Comparison of ENCODE assay signal across 11 cellular contexts in the genomic region with DNA sequence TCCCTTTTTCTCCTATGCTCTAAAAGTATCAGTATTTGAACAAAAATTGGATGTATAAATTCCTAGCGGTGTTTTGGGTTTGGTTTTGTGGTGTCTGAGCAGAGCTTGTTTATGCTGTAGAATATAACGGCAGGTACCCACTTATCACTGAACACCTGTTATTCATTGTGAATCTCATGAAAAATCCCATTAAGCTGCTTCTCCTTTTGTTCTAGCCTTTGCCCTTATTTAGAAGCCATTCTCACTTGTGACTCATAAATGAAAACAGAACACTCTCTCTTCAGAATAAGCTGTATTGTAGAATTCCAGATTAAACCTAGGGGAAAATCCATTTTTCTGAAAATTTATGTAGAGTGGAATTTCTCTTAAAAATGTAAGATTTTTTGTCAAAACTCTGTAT.
DNase-seq lines count a peak whose midpoint lies in the region; ATAC-seq and TF ChIP-seq lines count a peak whose summit lies in the region.
"Had no signal": no experiment of that assay in that cellular context is flagged by ENCODE, and none has a peak within 500 bp of the region (broad histone marks: within the 10 kb centered on the region; RNA-seq: fewer than 3 reads in every experiment).

No MANE protein-coding gene starts in this region.

- H2AFZ ChIP-seq in mammary epithelial cell (ENCODE audit: low read depth, low read length), result no peak overlapping the region

- 95% methylated on average over 2 of the region's 2 CpGs for WGBS in mammary epithelial cell (ENCODE audit: low coverage, missing lambda C conversion rate)

- TF ChIP-seq CTCF in MCF 10A (IDR thresholded peaks at IDR 0.05; ENCODE audit: unreplicated experiment) (no peak), mammary epithelial cell (conservative IDR thresholded peaks at IDR 0.05 in 1 of 2, IDR thresholded peaks at IDR 0.05 in 1 of 2; ENCODE audit: extremely low read depth in 1 of 2, insufficient read depth in 1 of 2, low read depth in 1 of 2, low read length in 2 of 2) (no peak)

- POLR2A ChIA-PET in MCF 10A (lab: Yijun Ruan, JAX), result no interaction called here

- no peaks in the 10 kb centered on the region for H3K79me2 ChIP-seq in mammary epithelial cell (ENCODE audit: insufficient read depth, low read length)

- no peaks in the 10 kb centered on the region for H4K20me1 ChIP-seq in mammary epithelial cell (ENCODE audit: insufficient read depth, low read length)

- in situ Hi-C loops in mammary epithelial cell (cut with MboI; ENCODE audit: low sequenced_read_pairs in 2 of 2), result no loop called here

- BruUV-seq in MCF 10A (replicated peaks; lab: Mats Ljungman, UMichigan) (no TSS peak), mammary epithelial cell (replicated peaks; lab: Mats Ljungman, UMichigan) (no TSS peak)

- H3K4me1 ChIP-seq in mammary epithelial cell (ENCODE audit: insufficient read depth, low read length), result no peaks in the 10 kb centered on the region

- intact Hi-C loops in MCF 10A (cut with micrococcal nuclease) (loop anchor here (10.0 kb wide), 1 partner anchor 278 kb away; the partner anchor contains the start of gene FMNL2), mammary epithelial cell (cut with micrococcal nuclease) (no loop called here), Right ventricle myocardium superior (cut with DNase I) (loop anchor here (10.0 kb wide), 1 partner anchor 268 kb away; no protein-coding TSS in a partner anchor)

- no peaks in the 10 kb centered on the region for H3K27me3 Mint-ChIP-seq in MCF 10A (ENCODE audit: insufficient read depth, unreplicated experiment)
- H3K27me3 Mint-ChIP-seq: activated CD4-positive, alpha-beta T cell treated with anti-CD3 and anti-CD28 coated beads for 36 hours had no signal

- CTCF ChIA-PET in MCF 10A (lab: Yijun Ruan, JAX), result interaction anchor here (0.5 to 3.1 kb wide), 7 partner anchors 9 to 865 kb away, joined by 3 to 32 read pairs (median 5); partner anchors contain the start of gene RPRM
- CTCF ChIA-PET in mammary epithelial cell (lab: Charles Lee; ENCODE audit: low non-redundant PET), result no interaction called here

- H3K4me3 Mint-ChIP-seq in MCF 10A (ENCODE audit: unreplicated experiment), result no peak overlapping the region
- H3K4me3 Mint-ChIP-seq: activated CD4-positive, alpha-beta T cell treated with anti-CD3 and anti-CD28 coated beads for 36 hours had no signal

- DNase-seq in MCF 10A (ENCODE audit: unreplicated experiment) (no peak), mammary epithelial cell (no peak), caudate nucleus (lab: John Stamatoyannopoulos, UW) (no peak), NCI-H1092 treated with DMSO at 0.1 percent for 48 hours (lab: John Stamatoyannopoulos, UW) (no peak), H7 (no peak), Right ventricle myocardium superior (no peak), NCI-H345 treated with DMSO at 0.1 percent for 48 hours (lab: John Stamatoyannopoulos, UW; ENCODE audit: unreplicated experiment) (no peak)
- DNase-seq: activated CD4-positive, alpha-beta T cell treated with anti-CD3 and anti-CD28 coated beads for 36 hours; erythroblast had no signal

- H3K4me1 Mint-ChIP-seq in MCF 10A (ENCODE audit: insufficient read depth, unreplicated experiment), result peaks cover 6% of the 10 kb centered on the region

- H3K36me3 ChIP-seq in mammary epithelial cell (ENCODE audit: insufficient read depth, low read length) (peaks cover 32% of the 10 kb centered on the region), H7 (replicated peaks; ENCODE audit: control insufficient read depth, insufficient read depth, low read length) (peaks cover 13% of the 10 kb centered on the region)

- H3K9ac ChIP-seq in mammary epithelial cell (ENCODE audit: insufficient read depth, low read length), result no peak overlapping the region

- H3K27ac Mint-ChIP-seq in MCF 10A (ENCODE audit: low read depth, unreplicated experiment), result peak overlapping the region; percentile 16
- H3K27ac Mint-ChIP-seq: activated CD4-positive, alpha-beta T cell treated with anti-CD3 and anti-CD28 coated beads for 36 hours had no signal

- H3K27me3 ChIP-seq in mammary epithelial cell (ENCODE audit: insufficient read depth, low read length) (no peaks in the 10 kb centered on the region), H7 (ENCODE audit: control insufficient read depth, insufficient read depth, low read length) (no peaks in the 10 kb centered on the region)

- H3K4me2 ChIP-seq in mammary epithelial cell (ENCODE audit: insufficient read depth, low read depth, low read length), result no peak overlapping the region

- dilution Hi-C loops in mammary epithelial cell (cut with HindIII; ENCODE audit: low sequenced_read_pairs), result loop anchor here (25.0 kb wide), 1 partner anchor 426 kb away; the partner anchor contains the start of gene STAM2

- H3K9me3 Mint-ChIP-seq in MCF 10A (ENCODE audit: unreplicated experiment), result no peaks in the 10 kb centered on the region

- ATAC-seq in HG03565 (IDR thresholded peaks at IDR 0.05; ENCODE audit: unreplicated experiment), result peak; percentile 45
- ATAC-seq in Right ventricle myocardium superior (ENCODE audit: poor library complexity), result no peak
- ATAC-seq: activated CD4-positive, alpha-beta T cell treated with anti-CD3 and anti-CD28 coated beads for 36 hours; Panc1 had no signal

- H3K4me3 ChIP-seq in mammary epithelial cell (replicated peaks in 1 of 3; ENCODE audit: insufficient read depth in 1 of 3, low read depth in 2 of 3, low read length in 3 of 3) (no peak overlapping the region), H7 (ENCODE audit: insufficient read depth, low read depth, low read length) (no peak overlapping the region)

- peaks cover 45% of the 10 kb centered on the region for H3K36me3 Mint-ChIP-seq in MCF 10A (ENCODE audit: insufficient read depth, unreplicated experiment)

- H3K27ac ChIP-seq in mammary epithelial cell (ENCODE audit: insufficient read depth, low read depth, low read length) (no peak overlapping the region), caudate nucleus (ENCODE audit: low read depth, low read length) (peak overlapping the region; percentile 7)

- H3K9me3 ChIP-seq in mammary epithelial cell (replicated peaks; ENCODE audit: insufficient read depth, low read length), result no peaks in the 10 kb centered on the region
